In the genomic region with DNA sequence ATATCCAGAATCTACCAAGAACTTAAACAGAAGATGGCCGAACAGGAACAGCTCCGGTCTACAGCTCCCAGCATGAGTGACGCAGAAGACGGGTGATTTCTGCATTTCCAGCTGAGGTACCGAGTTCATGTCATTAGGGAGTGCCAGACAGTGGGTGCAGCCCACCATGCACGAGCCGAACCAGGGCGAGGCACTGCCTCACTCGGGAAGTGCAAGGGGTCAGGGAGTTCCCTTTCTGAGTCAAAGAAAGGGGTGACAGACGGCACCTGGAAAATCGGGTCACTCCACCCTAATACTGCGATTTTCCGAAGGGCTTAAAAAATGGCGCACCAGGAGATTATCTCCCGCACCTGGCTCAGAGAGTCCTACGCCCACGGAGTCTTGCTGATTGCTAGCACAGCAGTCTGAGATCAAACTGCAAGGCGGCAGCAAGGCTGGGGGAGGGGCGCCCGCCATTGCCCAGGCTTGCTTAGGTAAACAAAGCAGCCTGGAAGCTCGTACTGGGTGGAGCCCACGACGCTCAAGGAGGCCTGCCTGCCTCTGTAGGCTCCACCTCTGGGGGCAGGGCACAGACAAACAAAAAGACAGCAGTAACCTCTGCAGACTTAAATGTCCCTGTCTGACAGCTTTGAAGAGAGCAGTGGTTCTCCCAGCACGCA, we compare ENCODE assay signal across 8 cellular contexts.
DNase-seq lines count a peak whose midpoint lies in the region; ATAC-seq and TF ChIP-seq lines count a peak whose summit lies in the region.
"Not testable (repeated sequence)": the region's sequence is repeated elsewhere in the genome, so short reads cannot be mapped to it uniquely, and the experiment has no call there.

No MANE protein-coding gene starts in this region.

- H3F3A ChIP-seq in PC-3 (ENCODE audit: low read length, unreplicated experiment): not testable (repeated sequence)

- not testable (repeated sequence) for H3K9me2 ChIP-seq in PC-3 (replicated peaks; ENCODE audit: low read length)

- CTCF ChIA-PET in HEK293 (lab: Yijun Ruan, JAX): not testable (repeated sequence)
- CTCF ChIA-PET in PC-3 (lab: Charles Lee) (interaction anchor here (0.6 kb wide), 1 partner anchor 26 kb away, joined by 3 read pairs; no protein-coding TSS in a partner anchor), WTC11 (lab: Charles Lee) (interaction anchor here (1.0 kb wide), 1 partner anchor 26 kb away, joined by 10 read pairs; no protein-coding TSS in a partner anchor)

- H3K27me3 ChIP-seq in PC-3 (ENCODE audit: low read length); iPS-18a (ENCODE audit: control insufficient read depth, insufficient read depth, low read length); rectal smooth muscle tissue (ENCODE audit: control insufficient read depth, insufficient read depth, low read length): not testable (repeated sequence)

- peak overlapping the region; percentile 50 for H3K27ac Mint-ChIP-seq in WTC11

- H3K79me2 ChIP-seq in PC-3 (ENCODE audit: low read length): not testable (repeated sequence)

- H3K27ac ChIP-seq in C4-2B (peak overlapping the region; percentile 54), HEK293 (ENCODE audit: extremely low read depth, low read depth, low read length) (peak overlapping the region; percentile 58; the same call in 1 of the 2 replicates), PC-3 (ENCODE audit: low read length) (peak overlapping the region; percentile 83)
- not testable (repeated sequence) for H3K27ac ChIP-seq in iPS-18a (ENCODE audit: low read length); rectal smooth muscle tissue (ENCODE audit: low read depth, low read length)

- peaks cover 27% of the 10 kb centered on the region for H3K36me3 Mint-ChIP-seq in WTC11

- not testable (repeated sequence) for H3K27me3 Mint-ChIP-seq in WTC11 (ENCODE audit: low read depth)

- DNase-seq in NCI-H146 (lab: John Stamatoyannopoulos, UW) (peak; percentile 76), NCI-H2227 treated with DMSO at 0.1 percent for 48 hours (lab: John Stamatoyannopoulos, UW) (peak; percentile 46), PC-3 (peak; percentile 56), WTC11 (ENCODE audit: low spot score) (peak; percentile 39)

- H2AFZ ChIP-seq in PC-3 (ENCODE audit: low read length): peak overlapping the region; percentile 84

- not testable (repeated sequence) for H3K4me3 ChIP-seq in HEK293 (ENCODE audit: low read depth, low read length)
- H3K4me3 ChIP-seq in PC-3 (ENCODE audit: low read length): peak overlapping the region; percentile 71
- peak overlapping the region; percentile 35 for H3K4me3 ChIP-seq in iPS-18a (ENCODE audit: low read length)
- peak overlapping the region; percentile 15 for H3K4me3 ChIP-seq in rectal smooth muscle tissue (ENCODE audit: low read length)

- intact Hi-C loops in PC-3 (cut with micrococcal nuclease): not testable (repeated sequence)

- H3K4me1 ChIP-seq in HEK293 (ENCODE audit: control insufficient read depth, insufficient read depth, low read length); PC-3 (ENCODE audit: insufficient read depth, low read length); iPS-18a (ENCODE audit: control insufficient read depth, low read depth, low read length); rectal smooth muscle tissue (ENCODE audit: control insufficient read depth, insufficient read depth, low read length): not testable (repeated sequence)

- H3K4me2 ChIP-seq in PC-3 (ENCODE audit: low read length): peak overlapping the region; percentile 83

- peaks cover 19% of the 10 kb centered on the region for H3K4me1 Mint-ChIP-seq in WTC11

- peak overlapping the region; percentile 71 for H3K9ac ChIP-seq in PC-3 (ENCODE audit: low read length)
- not testable (repeated sequence) for H3K9ac ChIP-seq in iPS-18a (ENCODE audit: low read length); rectal smooth muscle tissue (ENCODE audit: low read length)

- TF ChIP-seq CTCF in C4-2B (conservative IDR thresholded peaks at IDR 0.05); HEK293 (tag by site-specific recombination; IDR thresholded peaks at IDR 0.05); PC-3 (conservative IDR thresholded peaks at IDR 0.05; ENCODE audit: low read depth, low read length); WTC11 (IDR thresholded peaks at IDR 0.05): not testable (repeated sequence)

- H4K20me1 ChIP-seq in PC-3 (ENCODE audit: low read length): not testable (repeated sequence)

- TSS peak; percentile 57 for BruUV-seq in PC-3 (replicated peaks; lab: Mats Ljungman, UMichigan)

- peaks cover 31% of the 10 kb centered on the region for H3K9me3 Mint-ChIP-seq in WTC11

- ATAC-seq in PC-3: peak; percentile 90
- not testable (repeated sequence) for ATAC-seq in WTC11

- H3K4me3 Mint-ChIP-seq in WTC11: peak overlapping the region; percentile 66

- H3K9me3 ChIP-seq in HEK293 (ENCODE audit: control insufficient read depth, insufficient read depth, low read depth, low read length); PC-3 (ENCODE audit: low read length); iPS-18a (ENCODE audit: control insufficient read depth, low read depth, low read length): not testable (repeated sequence)

- POLR2A ChIA-PET in HEK293 (lab: Yijun Ruan, JAX); PC-3 (lab: Charles Lee; ENCODE audit: unreplicated experiment); WTC11 (lab: Charles Lee): not testable (repeated sequence)

- H3K36me3 ChIP-seq in HEK293 (ENCODE audit: control insufficient read depth in 2 of 2, insufficient read depth in 1 of 2, low read length in 2 of 2); PC-3 (ENCODE audit: low read depth, low read length); iPS-18a (ENCODE audit: control insufficient read depth, low read depth, low read length); rectal smooth muscle tissue (ENCODE audit: control insufficient read depth, insufficient read depth, low read length): not testable (repeated sequence)

TF ChIP-seq in WTC11, 78 proteins besides CTCF, POLR2A, EP300 and RAD21:
- TF ChIP-seq FOXK1 (CRISPR knock-in tag; IDR thresholded peaks at IDR 0.05) (peak; percentile 73; the same call in 1 of the 2 replicates), FOXP1 (CRISPR knock-in tag; IDR thresholded peaks at IDR 0.05; ENCODE audit: borderline replicate concordance) (peak; percentile 65; the same call in 1 of the 2 replicates)
- TF ChIP-seq, protein P1, sequence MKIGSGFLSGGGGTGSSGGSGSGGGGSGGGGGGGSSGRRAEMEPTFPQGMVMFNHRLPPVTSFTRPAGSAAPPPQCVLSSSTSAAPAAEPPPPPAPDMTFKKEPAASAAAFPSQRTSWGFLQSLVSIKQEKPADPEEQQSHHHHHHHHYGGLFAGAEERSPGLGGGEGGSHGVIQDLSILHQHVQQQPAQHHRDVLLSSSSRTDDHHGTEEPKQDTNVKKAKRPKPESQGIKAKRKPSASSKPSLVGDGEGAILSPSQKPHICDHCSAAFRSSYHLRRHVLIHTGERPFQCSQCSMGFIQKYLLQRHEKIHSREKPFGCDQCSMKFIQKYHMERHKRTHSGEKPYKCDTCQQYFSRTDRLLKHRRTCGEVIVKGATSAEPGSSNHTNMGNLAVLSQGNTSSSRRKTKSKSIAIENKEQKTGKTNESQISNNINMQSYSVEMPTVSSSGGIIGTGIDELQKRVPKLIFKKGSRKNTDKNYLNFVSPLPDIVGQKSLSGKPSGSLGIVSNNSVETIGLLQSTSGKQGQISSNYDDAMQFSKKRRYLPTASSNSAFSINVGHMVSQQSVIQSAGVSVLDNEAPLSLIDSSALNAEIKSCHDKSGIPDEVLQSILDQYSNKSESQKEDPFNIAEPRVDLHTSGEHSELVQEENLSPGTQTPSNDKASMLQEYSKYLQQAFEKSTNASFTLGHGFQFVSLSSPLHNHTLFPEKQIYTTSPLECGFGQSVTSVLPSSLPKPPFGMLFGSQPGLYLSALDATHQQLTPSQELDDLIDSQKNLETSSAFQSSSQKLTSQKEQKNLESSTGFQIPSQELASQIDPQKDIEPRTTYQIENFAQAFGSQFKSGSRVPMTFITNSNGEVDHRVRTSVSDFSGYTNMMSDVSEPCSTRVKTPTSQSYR (CRISPR knock-in tag; IDR thresholded peaks at IDR 0.05): peak; percentile 79; the same call in 1 of the 2 replicates
